Comparison of ENCODE assay signal across 21 cellular contexts in the genomic region with DNA sequence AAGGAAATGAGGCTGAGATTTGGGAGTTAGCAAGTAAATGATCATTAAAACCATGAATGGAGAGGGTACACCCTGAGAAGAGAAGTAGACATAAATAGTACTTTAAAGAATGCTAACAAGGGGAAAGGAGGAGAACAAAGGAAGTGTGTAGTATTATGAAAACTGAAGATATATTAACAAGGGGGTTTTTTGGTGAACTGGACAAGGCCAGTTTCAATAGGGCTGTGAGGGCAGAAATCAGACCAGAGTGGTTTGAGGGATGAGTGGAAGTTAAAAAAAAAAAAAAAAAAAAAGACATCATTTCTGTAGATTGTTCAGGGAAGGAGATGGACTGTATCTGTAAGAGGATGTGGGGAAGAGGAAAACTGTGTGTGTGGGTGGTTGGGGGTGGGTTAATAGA.
DNase-seq lines count a peak whose midpoint lies in the region; ATAC-seq, FAIRE-seq and TF ChIP-seq lines count a peak whose summit lies in the region.
"Had no signal": no experiment of that assay in that cellular context is flagged by ENCODE, and none has a peak within 500 bp of the region (broad histone marks: within the 10 kb centered on the region; RNA-seq: fewer than 3 reads in every experiment).

No MANE protein-coding gene starts in this region.

- dilution Hi-C loops in IMR-90 (cut with HindIII; ENCODE audit: low sequenced_read_pairs, unreplicated experiment): no loop called here

- no peak for TF ChIP-seq CTCF in IMR-90 (conservative IDR thresholded peaks at IDR 0.05; ENCODE audit: low read depth, low read length)
- TF ChIP-seq CTCF in MM.1S (IDR thresholded peaks at IDR 0.05; ENCODE audit: low read length): no peak
- no peak for TF ChIP-seq CTCF in HepG2 (CRISPR knock-in tag; IDR thresholded peaks at IDR 0.05)

- BruUV-seq in IMR-90 (replicated peaks; lab: Mats Ljungman, UMichigan) (no TSS peak), HepG2 (replicated peaks; lab: Mats Ljungman, UMichigan) (no TSS peak)

- H4K5ac ChIP-seq in IMR-90 (ENCODE audit: low read depth, low read length): peak overlapping the region; percentile 56; the same call in 1 of the 2 replicates

- 0 out of 2 replicates have a peak overlapping the region, but pooled peaks have one; percentile 31 for H3K14ac ChIP-seq in IMR-90 (replicated peaks; ENCODE audit: low read depth, low read length)

- ATAC-seq in GM18907 (IDR thresholded peaks at IDR 0.05; ENCODE audit: unreplicated experiment) (peak; percentile 63), HG03432 (IDR thresholded peaks at IDR 0.05; ENCODE audit: unreplicated experiment) (peak; percentile 55), IMR-90 (ENCODE audit: low read depth) (no peak), HepG2 (no peak)

- H2BK15ac ChIP-seq in IMR-90 (ENCODE audit: low read depth, low read length): no peak overlapping the region

- no peak overlapping the region; the same call in 1 of the 2 replicates for H2BK120ac ChIP-seq in IMR-90 (ENCODE audit: low read depth, low read length)

- H3K79me1 ChIP-seq in IMR-90 (ENCODE audit: low read depth in 1 of 2, low read length in 2 of 2): no peaks in the 10 kb centered on the region

- no peak overlapping the region for H2BK5ac ChIP-seq in IMR-90 (ENCODE audit: low read depth, low read length, poor library complexity, severe bottlenecking)

- no peaks in the 10 kb centered on the region for H3K9me1 ChIP-seq in IMR-90 (ENCODE audit: insufficient read depth, low read length)

- POLR2A ChIA-PET in IMR-90 (lab: Charles Lee; ENCODE audit: unreplicated experiment) (no interaction called here), HepG2 (lab: Yijun Ruan, JAX) (no interaction called here)

- peaks cover 2% of the 10 kb centered on the region; the same call in 1 of the 2 replicates for H3K4me1 ChIP-seq in IMR-90 (ENCODE audit: control insufficient read depth, insufficient read depth, low read length)
- H3K4me1 ChIP-seq in MM.1S (ENCODE audit: low read length): peaks cover 9% of the 10 kb centered on the region
- H3K4me1 ChIP-seq in HepG2 (ENCODE audit: insufficient read depth, low read length): peaks cover 9% of the 10 kb centered on the region; the same call in 1 of the 2 replicates
- H3K4me1 ChIP-seq: BE2C, BLaER1 had no signal

- peak overlapping the region; percentile 39 for H2BK20ac ChIP-seq in IMR-90 (ENCODE audit: low read depth, low read length)

- no peak overlapping the region for H3K4ac ChIP-seq in IMR-90 (ENCODE audit: low read depth, low read length)

- H3K4me2 ChIP-seq in IMR-90 (ENCODE audit: low read depth, low read length): no peak overlapping the region
- H3K4me2 ChIP-seq in MM.1S (ENCODE audit: low read depth, low read length): no peak overlapping the region
- no peak overlapping the region for H3K4me2 ChIP-seq in HepG2 (ENCODE audit: low read depth, low read length)
- H3K4me2 ChIP-seq: BLaER1 had no signal

- no peaks in the 10 kb centered on the region for H3F3A ChIP-seq in MM.1S (ENCODE audit: insufficient read depth, low read length)

- no peak overlapping the region for H2AK9ac ChIP-seq in IMR-90 (replicated peaks; ENCODE audit: low read depth, low read length, poor library complexity)

- no peak overlapping the region for H3K23ac ChIP-seq in IMR-90 (ENCODE audit: low read depth, low read length)

- H3K56ac ChIP-seq in IMR-90 (ENCODE audit: extremely low read depth, insufficient read depth, low read length): no peak overlapping the region

- H4K91ac ChIP-seq in IMR-90 (ENCODE audit: insufficient read depth, low read depth, low read length): no peak overlapping the region

- no peaks in the 10 kb centered on the region for H3K79me2 ChIP-seq in MM.1S (ENCODE audit: low read length)
- no peaks in the 10 kb centered on the region for H3K79me2 ChIP-seq in HepG2 (ENCODE audit: insufficient read depth, low read length)

- H4K8ac ChIP-seq in IMR-90 (ENCODE audit: low read depth in 2 of 2, low read length in 2 of 2): no peak overlapping the region; a peak in 1 of 4 replicates

- no peaks in the 10 kb centered on the region for H3K27me3 ChIP-seq in IMR-90 (ENCODE audit: control insufficient read depth, insufficient read depth, low read length)
- no peaks in the 10 kb centered on the region for H3K27me3 ChIP-seq in MM.1S (replicated peaks; ENCODE audit: insufficient read depth, low read length)
- H3K27me3 ChIP-seq in HepG2 (ENCODE audit: control insufficient read depth in 1 of 2, insufficient read depth in 2 of 2, low read length in 2 of 2): no peaks in the 10 kb centered on the region
- H3K27me3 ChIP-seq: BE2C, BLaER1 had no signal

- H3K27ac ChIP-seq in IMR-90 (ENCODE audit: insufficient read depth, low read length): no peak overlapping the region
- no peak overlapping the region for H3K27ac ChIP-seq in MM.1S (ENCODE audit: low read length)
- H3K27ac ChIP-seq in HepG2 (ENCODE audit: extremely low read length, insufficient read depth, low read length): no peak overlapping the region
- H3K27ac ChIP-seq: BLaER1 had no signal

- H3K9ac ChIP-seq in IMR-90 (ENCODE audit: low read depth, low read length) (no peak overlapping the region), MM.1S (ENCODE audit: low read length) (no peak overlapping the region), HepG2 (ENCODE audit: insufficient read depth, low read depth, low read length) (no peak overlapping the region)
- H3K9ac ChIP-seq: BLaER1 had no signal

- TF ChIP-seq POLR2A in IMR-90 (IDR thresholded peaks at IDR 0.05; ENCODE audit: low read depth, low read length) (no peak), HepG2 (IDR thresholded peaks at IDR 0.05; ENCODE audit: insufficient read depth in 1 of 2, low read depth in 2 of 2, low read length in 2 of 2) (no peak)

- CTCF ChIA-PET in IMR-90 (lab: Yijun Ruan, JAX): no interaction called here
- CTCF ChIA-PET in HepG2 (lab: Yijun Ruan, JAX; ENCODE audit: low intra/inter-chr PET ratio, low total read pairs): no interaction called here

- no peak for FAIRE-seq in HepG2 (lab: Jason Lieb, UNC)
- FAIRE-seq: A204.1, G401.6, GM12891 had no signal

- peak; percentile 26 for DNase-seq in IMR-90
- no peak for DNase-seq in activated effector memory CD4-positive, alpha-beta T cell treated with Interleukin-2 at 50 U/mL for 16 hours
- DNase-seq in NCI-H510A (lab: John Stamatoyannopoulos, UW): no peak
- no peak for DNase-seq in MM.1S
- no peak for DNase-seq in HepG2 (ENCODE audit: low spot score)
- DNase-seq: 8988T; ACHN; BE2C; C1 segment of cervical spinal cord; CD4-positive, alpha-beta memory T cell; CD4-positive, CD25-positive, alpha-beta regulatory T cell; CD8-positive, alpha-beta memory T cell; COR-L47; DMS79 treated with DMSO at 0.1 percent for 48 hours; GF-D8 had no signal

- H4K20me1 ChIP-seq in IMR-90 (ENCODE audit: insufficient read depth, low read length) (no peaks in the 10 kb centered on the region), MM.1S (ENCODE audit: insufficient read depth, low read length) (no peaks in the 10 kb centered on the region), HepG2 (ENCODE audit: insufficient read depth, low read length) (no peaks in the 10 kb centered on the region)
- H4K20me1 ChIP-seq: BLaER1 had no signal

- H3K9me2 ChIP-seq in MM.1S (replicated peaks; ENCODE audit: insufficient read depth, low read length): no peaks in the 10 kb centered on the region

- H3K36me3 ChIP-seq in IMR-90 (ENCODE audit: control insufficient read depth, insufficient read depth, low read length) (no peaks in the 10 kb centered on the region), MM.1S (replicated peaks; ENCODE audit: insufficient read depth, low read length) (no peaks in the 10 kb centered on the region), HepG2 (replicated peaks in 1 of 2; ENCODE audit: control insufficient read depth in 1 of 2, insufficient read depth in 2 of 2, low read length in 2 of 2) (no peaks in the 10 kb centered on the region)
- H3K36me3 ChIP-seq: BE2C, BLaER1 had no signal

- intact Hi-C loops in IMR-90 (cut with micrococcal nuclease) (no loop called here), HepG2 (cut with micrococcal nuclease; ENCODE audit: unreplicated experiment) (no loop called here)

- TF ChIP-seq RAD21 in IMR-90 (IDR thresholded peaks at IDR 0.05; ENCODE audit: low read length) (no peak), HepG2 (CRISPR knock-in tag; IDR thresholded peaks at IDR 0.05) (no peak)

- H2AK5ac ChIP-seq in IMR-90 (ENCODE audit: low read depth, low read length): peak overlapping the region; percentile 7; the same call in 1 of the 2 replicates

- TF ChIP-seq EP300 in HepG2 (IDR thresholded peaks at IDR 0.05; ENCODE audit: low read depth in 2 of 2, low read length in 2 of 2): no peak
- no peak for TF ChIP-seq EP300 in HepG2 (CRISPR knock-in tag; IDR thresholded peaks at IDR 0.05; ENCODE audit: borderline replicate concordance)

- in situ Hi-C loops in IMR-90 (cut with MboI; ENCODE audit: low sequenced_read_pairs) (no loop called here), HepG2 (cut with HindIII; ENCODE audit: extremely low pct_ligation_motif_present, low pct_unique_long_range_greater_than_20kb) (no loop called here)

- H3K18ac ChIP-seq in IMR-90 (ENCODE audit: low read depth, low read length): peak overlapping the region; percentile 78; the same call in 1 of the 2 replicates

- H3K9me3 ChIP-seq in IMR-90 (ENCODE audit: control insufficient read depth, insufficient read depth, low read length) (no peaks in the 10 kb centered on the region), MM.1S (replicated peaks; ENCODE audit: insufficient read depth, low read length) (no peaks in the 10 kb centered on the region), HepG2 (ENCODE audit: low read length) (no peaks in the 10 kb centered on the region)
- H3K9me3 ChIP-seq: BE2C, BLaER1 had no signal

- H2AFZ ChIP-seq in IMR-90 (replicated peaks; ENCODE audit: low read length, poor library complexity) (no peak overlapping the region), MM.1S (ENCODE audit: low read length) (no peak overlapping the region), HepG2 (ENCODE audit: low read length) (no peak overlapping the region)

- H3K4me3 ChIP-seq in IMR-90 (ENCODE audit: insufficient read depth, low read depth, low read length) (no peak overlapping the region), MM.1S (ENCODE audit: low read length) (no peak overlapping the region), HepG2 (replicated peaks in 1 of 3; ENCODE audit: insufficient read depth in 1 of 3, low read depth in 2 of 3, low read length in 3 of 3) (no peak overlapping the region)
- H3K4me3 ChIP-seq: BLaER1 had no signal

TF ChIP-seq in IMR-90, 13 proteins besides CTCF, POLR2A, EP300 and RAD21 (continues in another document):
- TF ChIP-seq SMC3 (IDR thresholded peaks at IDR 0.05; ENCODE audit: low read depth, low read length): no peak

TF ChIP-seq in HepG2, 621 proteins besides CTCF, POLR2A, EP300 and RAD21:
- TF ChIP-seq BHLHE40 (IDR thresholded peaks at IDR 0.05; ENCODE audit: low read length) (no peak), SCMH1 (CRISPR knock-in tag; IDR thresholded peaks at IDR 0.05; ENCODE audit: borderline replicate concordance) (no peak), SIX4 (CRISPR knock-in tag; IDR thresholded peaks at IDR 0.05) (no peak)

Comparison
In these comparisons a context has a peak if more than half of its experiments do, and no peak if none do; other contexts are left out.
1. ATAC-seq: peak in GM18907 (single experiment) and HG03432 (single experiment); none in IMR-90 (single experiment) and HepG2 (single experiment).